Comparison of ENCODE assay signal across 10 cellular contexts in genomic region chr16:88697831-88698693, GRCh38. TPM values are rescaled to one million over a fixed set of nuclear protein-coding genes. Genes with fewer than 3 reads are reported as not detected.
DNase-seq lines count a peak whose midpoint lies in the region; ATAC-seq and TF ChIP-seq lines count a peak whose summit lies in the region.
"Had no signal": no experiment of that assay in that cellular context is flagged by ENCODE, and none has a peak within 500 bp of the region (broad histone marks: within the 10 kb centered on the region; RNA-seq: fewer than 3 reads in every experiment).

No MANE protein-coding gene starts in this region.

- no peaks in the 10 kb centered on the region for H3K4me1 ChIP-seq in Caco-2
- peaks cover 0 to 55% (median 16%) of the 10 kb centered on the region in 4 donors for H3K4me1 ChIP-seq in Peyer's patch
- H3K4me1 ChIP-seq in foreskin keratinocyte: no peaks in the 10 kb centered on the region
- H3K4me1 ChIP-seq: colonic mucosa had no signal

- H3K27me3 ChIP-seq in Caco-2 (replicated peaks; ENCODE audit: control insufficient read depth, insufficient read depth, low read length) (no peaks in the 10 kb centered on the region), Peyer's patch (no peaks in the 10 kb centered on the region), foreskin keratinocyte (peaks cover 11% of the 10 kb centered on the region)
- H3K27me3 ChIP-seq: colonic mucosa had no signal

- H3K27ac ChIP-seq in Peyer's patch (peak overlapping the region in 2 of 4 donors; percentile 0 to 99), foreskin keratinocyte (no peak overlapping the region)
- H3K27ac ChIP-seq: colonic mucosa had no signal

- H3K36me3 Mint-ChIP-seq in Caco-2 (ENCODE audit: insufficient read depth, unreplicated experiment): peaks cover 4% of the 10 kb centered on the region

- intact Hi-C loops in Caco-2 (cut with micrococcal nuclease; ENCODE audit: unreplicated experiment): no loop called here

- POLR2A ChIA-PET in Caco-2 (lab: Charles Lee): no interaction called here

- no peaks in the 10 kb centered on the region for H3K4me1 Mint-ChIP-seq in Caco-2 (ENCODE audit: low read depth, unreplicated experiment)

- peak; percentile 51 to 80 for TF ChIP-seq CTCF in Caco-2 (IDR thresholded peaks at IDR 0.05; ENCODE audit: insufficient read depth in 1 of 2, low read depth in 1 of 2, low read length in 1 of 2, severe bottlenecking in 1 of 2, unreplicated experiment in 1 of 2)
- TF ChIP-seq CTCF in Peyer's patch (IDR thresholded peaks at IDR 0.05): peak; percentile 12 to 37 (median 16)
- peak; percentile 60 for TF ChIP-seq CTCF in foreskin keratinocyte (conservative IDR thresholded peaks at IDR 0.05)

- ATAC-seq in foreskin keratinocyte: peak; percentile 20
- no peak for ATAC-seq in HG03342 (IDR thresholded peaks at IDR 0.05; ENCODE audit: unreplicated experiment)

- H3K4me3 Mint-ChIP-seq in Caco-2 (ENCODE audit: unreplicated experiment): no peak overlapping the region

- TF ChIP-seq POLR2A in Peyer's patch (IDR thresholded peaks at IDR 0.05): no peak

- no peak overlapping the region for H3K4me3 ChIP-seq in Caco-2 (ENCODE audit: low read depth, low read length)
- no peak overlapping the region for H3K4me3 ChIP-seq in Peyer's patch
- H3K4me3 ChIP-seq: colonic mucosa had no signal

- no TSS peak for BruUV-seq in Caco-2 (replicated peaks; lab: Mats Ljungman, UMichigan)

- CTCF ChIA-PET in Caco-2 (lab: Charles Lee): interaction anchor here (0.5 to 1.2 kb wide), 3 partner anchors 10 to 141 kb away, joined by 4 to 7 read pairs (median 4); no protein-coding TSS in a partner anchor

- DNase-seq in 8988T (peak; percentile 94), Caco-2 (peak in 1 of 2 experiments; percentile 40), Peyer's patch (peak in 2 of 3 donors; percentile 58 to 64), foreskin keratinocyte (no peak), SIG-M5 (lab: John Stamatoyannopoulos, UW) (no peak), NCI-H1092 treated with DMSO at 0.1 percent for 48 hours (lab: John Stamatoyannopoulos, UW) (no peak), mesenteric fat pad (ENCODE audit: low spot score) (no peak)
- DNase-seq: colonic mucosa, NCI-H526 treated with DMSO at 0.1 percent for 48 hours had no signal

- H3K27me3 Mint-ChIP-seq in Caco-2 (ENCODE audit: insufficient read depth, unreplicated experiment): no peaks in the 10 kb centered on the region

- H3K27ac Mint-ChIP-seq in Caco-2 (ENCODE audit: unreplicated experiment): no peak overlapping the region

- H3K36me3 ChIP-seq in Caco-2 (ENCODE audit: control insufficient read depth, insufficient read depth, low read length) (peaks cover 2% of the 10 kb centered on the region; the same call in 1 of the 2 replicates), Peyer's patch (peaks cover 0 to 38% (median 0%) of the 10 kb centered on the region in 3 donors)
- H3K36me3 ChIP-seq: colonic mucosa had no signal

- H3K9me3 ChIP-seq in Caco-2: no peaks in the 10 kb centered on the region
- H3K9me3 ChIP-seq in Peyer's patch: no peaks in the 10 kb centered on the region
- H3K9me3 ChIP-seq: colonic mucosa had no signal

- no peaks in the 10 kb centered on the region for H3K9me3 Mint-ChIP-seq in Caco-2 (ENCODE audit: unreplicated experiment)

RNA-seq across cellular contexts. Expression of gene RNF166, which starts 8.1 kb away (rescaled TPM):
- total RNA-seq in Caco-2 (2022): 37.3 and 40.4 TPM in 2 replicates
- 10 to 100 TPM; 14.5 to 64.4 (median 23.1) TPM for total RNA-seq in Peyer's patch
- 7.6 and 7.8 TPM in 2 replicates for total RNA-seq in foreskin keratinocyte
- polyA plus RNA-seq in foreskin keratinocyte: 7.8 and 8.1 TPM in 2 replicates
- total RNA-seq in mesenteric fat pad: 22.5 TPM

RNA-seq across cellular contexts. Expression of gene CTU2, which starts 8.2 kb away (rescaled TPM):
- total RNA-seq in Caco-2 (2022): 44.3 and 54.9 TPM in 2 replicates
- total RNA-seq in Peyer's patch: 10 to 100 TPM in 2 of 4 donors, 1 to 10 TPM in 2; 3.9 to 25.1 (median 9.3) TPM
- total RNA-seq in foreskin keratinocyte: 16.6 and 26.3 TPM in 2 replicates
- 23.3 and 26.3 TPM in 2 replicates for polyA plus RNA-seq in foreskin keratinocyte
- 20.3 TPM for total RNA-seq in mesenteric fat pad

RNA-seq across cellular contexts. Expression of gene SNAI3, which starts 11.8 kb away (rescaled TPM):
- total RNA-seq in Caco-2 (2022): 3.5 TPM in 2 replicates
- under 1 TPM in 2 of 4 donors, not detected in 2; 0.70 to 0.80 TPM for total RNA-seq in Peyer's patch
- not detected in 2 replicates for total RNA-seq in foreskin keratinocyte
- polyA plus RNA-seq in foreskin keratinocyte: 0.06 and 0.09 TPM in 2 replicates
- 1.2 TPM for total RNA-seq in mesenteric fat pad

RNA-seq across cellular contexts. Expression of gene MVD, which starts 35.2 kb away (rescaled TPM):
- total RNA-seq in Caco-2 (2022) (127 and 141 TPM in 2 replicates), Peyer's patch (100 to 1,000 TPM in 1 of 4 donors, 10 to 100 TPM in 3; 36.8 to 107 (median 60.6) TPM), foreskin keratinocyte (240 and 305 TPM in 2 replicates), mesenteric fat pad (22.9 TPM)
- polyA plus RNA-seq in foreskin keratinocyte: 317 and 391 TPM in 2 replicates

RNA-seq across cellular contexts. Expression of gene CYBA, which starts 47.2 kb away (rescaled TPM):
- total RNA-seq in Caco-2 (2022) (351 and 377 TPM in 2 replicates), Peyer's patch (100 to 1,000 TPM; 131 to 162 (median 141) TPM), foreskin keratinocyte (19.1 and 28.2 TPM in 2 replicates), mesenteric fat pad (183 TPM)
- 26.0 and 37.7 TPM in 2 replicates for polyA plus RNA-seq in foreskin keratinocyte

Comparison
In these comparisons a context has a peak if more than half of its experiments do, and no peak if none do; other contexts are left out.
1. DNase-seq: peak in 8988T (single experiment) and Peyer's patch (2 of 3); none in foreskin keratinocyte (0 of 2), SIG-M5 (single experiment), NCI-H1092 treated with DMSO at 0.1 percent for 48 hours (single experiment) and mesenteric fat pad (single experiment).
2. Peak in every context shown above with its lines, with median percentiles within 50 percentile points of each other: CTCF ChIP-seq.